14 cellular contexts compared by ENCODE assay signal in the genomic region with DNA sequence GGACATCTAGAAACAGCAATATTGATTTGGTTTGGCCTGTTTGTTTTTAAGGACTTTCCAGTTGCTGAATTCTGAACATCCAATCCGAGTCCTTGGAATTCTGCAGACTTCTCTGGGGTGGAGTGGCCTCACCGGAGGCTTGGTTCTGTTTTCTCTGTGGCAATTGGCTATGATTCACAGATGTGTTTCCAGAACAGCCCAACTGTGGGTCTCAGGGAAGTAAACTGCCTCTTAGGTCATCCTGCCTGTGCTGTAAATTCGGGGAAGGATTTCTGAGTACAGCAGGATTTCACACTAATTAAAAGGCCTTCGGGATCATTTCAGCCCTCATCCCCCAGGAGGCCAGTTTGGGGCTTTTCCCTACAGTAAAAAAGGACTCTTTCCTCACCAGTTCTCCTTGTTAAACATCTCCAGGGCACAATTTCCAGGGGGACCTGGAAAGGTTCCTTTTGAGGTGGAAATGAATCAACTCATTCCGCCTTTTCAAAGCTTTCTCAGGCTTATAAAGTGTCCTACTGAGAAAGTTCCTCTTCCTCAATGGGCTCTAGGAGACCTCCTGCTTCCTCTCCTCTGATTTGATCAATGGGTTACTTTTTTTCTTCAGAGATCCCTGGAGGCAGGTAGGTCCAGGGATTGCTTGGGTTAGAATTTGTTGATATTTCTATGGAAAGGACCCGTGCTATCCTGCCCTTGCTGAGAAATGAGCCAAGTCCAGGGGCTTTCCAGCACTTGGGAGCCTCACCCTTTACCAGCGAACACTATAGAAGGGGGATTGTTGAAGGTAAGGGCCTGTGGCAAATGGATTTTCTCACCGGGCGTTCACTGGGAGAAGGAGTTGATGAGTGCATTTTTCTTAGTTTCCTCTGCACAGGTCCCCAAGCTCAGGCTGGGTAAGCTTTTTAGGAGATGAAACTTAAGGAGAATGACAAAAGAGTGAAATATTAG.
DNase-seq lines count a peak whose midpoint lies in the region; ATAC-seq and TF ChIP-seq lines count a peak whose summit lies in the region.
"Had no signal": no experiment of that assay in that cellular context is flagged by ENCODE, and none has a peak within 500 bp of the region (broad histone marks: within the 10 kb centered on the region; RNA-seq: fewer than 3 reads in every experiment).

No MANE protein-coding gene starts in this region.

- TF ChIP-seq CTCF in testis (IDR thresholded peaks at IDR 0.05): no peak

- WGBS in testis, 2 donors: 75 to 76% methylated on average over 9 of the region's 9 CpGs

- H3K9me3 ChIP-seq in testis: no peaks in the 10 kb centered on the region
- H3K9me3 ChIP-seq: transverse colon had no signal

- DNase-seq in HS-5 (ENCODE audit: low read depth) (peak; percentile 10), dedifferentiated amniotic fluid mesenchymal stem cell (ENCODE audit: extremely low spot score) (peak; percentile 28), iPS-NIHi11 (ENCODE audit: low spot score) (peak; percentile 13), testis (peak; percentile 33), epidermal melanocyte (ENCODE audit: insufficient read length, low spot score) (no peak)
- DNase-seq in activated CD4-positive, alpha-beta T cell treated with anti-CD3 and anti-CD28 coated beads for 48 hours: no peak
- DNase-seq: activated naive CD8-positive, alpha-beta T cell treated with anti-CD3 and anti-CD28 coated beads, Interleukin-2, amount 10 ng/mL, durations not matched to agents 7 days and 5 days; effector CD4-positive, alpha-beta T cell; NCI-H1092 treated with DMSO at 0.1 percent for 48 hours; NCI-H446 treated with DMSO at 0.1 percent for 48 hours; RPMI8226; transverse colon had no signal

- ATAC-seq in GM21786 (IDR thresholded peaks at IDR 0.05; ENCODE audit: unreplicated experiment): no peak

- H3K4me1 ChIP-seq in testis: no peaks in the 10 kb centered on the region
- H3K4me1 ChIP-seq: transverse colon had no signal

- H3K27me3 ChIP-seq in testis: no peaks in the 10 kb centered on the region
- H3K27me3 ChIP-seq: transverse colon had no signal

- TF ChIP-seq POLR2A in testis (IDR thresholded peaks at IDR 0.05): no peak

- no peak overlapping the region for H3K4me3 ChIP-seq in testis
- H3K4me3 ChIP-seq: skin epidermis, transverse colon had no signal

- no peak overlapping the region for H3K27ac ChIP-seq in testis
- H3K27ac ChIP-seq: transverse colon had no signal

- intact Hi-C loops in testis (cut with DNase I; ENCODE audit: low total_unique reads): no loop called here

- H3K36me3 ChIP-seq in testis (ENCODE audit: low read depth, missing control alignments): no peaks in the 10 kb centered on the region

Comparison
In these comparisons a context has a peak if more than half of its experiments do, and no peak if none do; other contexts are left out.
1. DNase-seq: peak in HS-5 (single experiment), dedifferentiated amniotic fluid mesenchymal stem cell (single experiment), iPS-NIHi11 (single experiment) and testis (single experiment); none in epidermal melanocyte (single experiment) and activated CD4-positive, alpha-beta T cell treated with anti-CD3 and anti-CD28 coated beads for 48 hours (single experiment).